ENCODE assay signal across 28 cellular contexts in genomic region chr22:17990167-17990566, GRCh38. TPM values are rescaled to one million over a fixed set of nuclear protein-coding genes. Genes with fewer than 3 reads are reported as not detected.
DNase-seq lines count a peak whose midpoint lies in the region; ATAC-seq and TF ChIP-seq lines count a peak whose summit lies in the region.
"Had no signal": no experiment of that assay in that cellular context is flagged by ENCODE, and none has a peak within 500 bp of the region (broad histone marks: within the 10 kb centered on the region; RNA-seq: fewer than 3 reads in every experiment).

No MANE protein-coding gene starts in this region.

- H2AFZ ChIP-seq in OCI-LY7 (ENCODE audit: low read length) (no peak overlapping the region), PC-3 (ENCODE audit: low read length) (no peak overlapping the region)

- H3K4me3 ChIP-seq in OCI-LY7 (ENCODE audit: low read depth, low read length, poor library complexity, severe bottlenecking) (peak overlapping the region; percentile 1), PC-3 (ENCODE audit: low read length) (no peak overlapping the region), coronary artery (no peak overlapping the region)
- H3K4me3 ChIP-seq: adrenal gland, esophagus squamous epithelium, gastrocnemius medialis, Peyer's patch, SJSA1 had no signal

- no peaks in the 10 kb centered on the region for H3K27me3 ChIP-seq in PC-3 (ENCODE audit: low read length)
- H3K27me3 ChIP-seq: adrenal gland, esophagus squamous epithelium, gastrocnemius medialis, Peyer's patch, SJSA1 had no signal

- H3K9me2 ChIP-seq in OCI-LY7 (ENCODE audit: insufficient read depth, low read length) (no peaks in the 10 kb centered on the region), PC-3 (replicated peaks; ENCODE audit: low read length) (no peaks in the 10 kb centered on the region)

- H3K4me1 ChIP-seq in OCI-LY7 (ENCODE audit: insufficient read depth, low read length, poor library complexity, severe bottlenecking): peaks cover 94% of the 10 kb centered on the region
- H3K4me1 ChIP-seq in PC-3 (ENCODE audit: insufficient read depth, low read length): peaks cover 25% of the 10 kb centered on the region

- H3K27ac Mint-ChIP-seq in chondrocyte (ENCODE audit: unreplicated experiment) (peak overlapping the region; percentile 17), naive B cell (peak overlapping the region in 5 of 6 donors; percentile 47 to 88 (median 75))
- no peak overlapping the region for H3K27ac Mint-ChIP-seq in activated T-cell treated with anti-CD3 and anti-CD28 coated beads, Interleukin-2, amount 50 U/mL, for 24 hours
- H3K27ac Mint-ChIP-seq: CD14-positive monocyte; endodermal cell; T-helper 1 cell treated with Interleukin-12 subunit alpha and Interleukin-12 subunit beta and Interleukin-4 antibody, amounts not matched to agents 30 μg/mL and 1 μg/mL, for 36 hours had no signal

- H3K9ac ChIP-seq in PC-3 (ENCODE audit: low read length): no peak overlapping the region

- H4K20me1 ChIP-seq in OCI-LY7 (ENCODE audit: insufficient read depth, low read length) (peaks cover 46% of the 10 kb centered on the region), PC-3 (ENCODE audit: low read length) (peaks cover 41% of the 10 kb centered on the region; the same call in 1 of the 2 replicates)

- POLR2A ChIA-PET in OCI-LY7 (lab: Charles Lee) (no interaction called here), PC-3 (lab: Charles Lee; ENCODE audit: unreplicated experiment) (no interaction called here)

- intact Hi-C loops in OCI-LY7 (cut with micrococcal nuclease; ENCODE audit: unreplicated experiment) (loop anchor here (5.0 kb wide), 1 partner anchor 68 kb away; no protein-coding TSS in a partner anchor), PC-3 (cut with micrococcal nuclease) (loop anchor here (10.0 kb wide), 1 partner anchor 155 kb away; no protein-coding TSS in a partner anchor)

- no TSS peak for BruUV-seq in OCI-LY7 (replicated peaks; lab: Mats Ljungman, UMichigan)
- no TSS peak for BruUV-seq in PC-3 (replicated peaks; lab: Mats Ljungman, UMichigan)

- H3K36me3 ChIP-seq in OCI-LY7 (ENCODE audit: insufficient read depth, low read length): peaks cover 57% of the 10 kb centered on the region
- no peaks in the 10 kb centered on the region for H3K36me3 ChIP-seq in PC-3 (ENCODE audit: low read depth, low read length)
- H3K36me3 ChIP-seq: adrenal gland, esophagus squamous epithelium, gastrocnemius medialis, Peyer's patch, SJSA1 had no signal

- CTCF ChIA-PET in OCI-LY7 (lab: Charles Lee; ENCODE audit: unreplicated experiment) (no interaction called here), PC-3 (lab: Charles Lee) (no interaction called here)

- no peaks in the 10 kb centered on the region for H3K27me3 Mint-ChIP-seq in chondrocyte (ENCODE audit: low read depth)
- H3K27me3 Mint-ChIP-seq in naive B cell: no peaks in the 10 kb centered on the region
- no peaks in the 10 kb centered on the region for H3K27me3 Mint-ChIP-seq in activated T-cell treated with anti-CD3 and anti-CD28 coated beads, Interleukin-2, amount 50 U/mL, for 24 hours

- H3K79me2 ChIP-seq in OCI-LY7 (ENCODE audit: insufficient read depth, low read depth, low read length): peaks cover 100% of the 10 kb centered on the region
- peaks cover 96% of the 10 kb centered on the region for H3K79me2 ChIP-seq in PC-3 (ENCODE audit: low read length)

- H3K27ac ChIP-seq in OCI-LY7 (ENCODE audit: low read depth, low read length, poor library complexity, severe bottlenecking): peak overlapping the region; percentile 19
- H3K27ac ChIP-seq in PC-3 (ENCODE audit: low read length): no peak overlapping the region
- no peak overlapping the region for H3K27ac ChIP-seq in coronary artery
- H3K27ac ChIP-seq: adrenal gland, esophagus squamous epithelium, gastrocnemius medialis, Peyer's patch, SJSA1 had no signal

- H3K9me3 ChIP-seq in OCI-LY7 (ENCODE audit: low read length) (no peaks in the 10 kb centered on the region), PC-3 (ENCODE audit: low read length) (no peaks in the 10 kb centered on the region)
- H3K9me3 ChIP-seq: adrenal gland, esophagus squamous epithelium, gastrocnemius medialis, Peyer's patch, SJSA1 had no signal

- TF ChIP-seq CTCF in OCI-LY7 (conservative IDR thresholded peaks at IDR 0.05; ENCODE audit: low read length) (no peak), chondrocyte (IDR thresholded peaks at IDR 0.05) (no peak), PC-3 (conservative IDR thresholded peaks at IDR 0.05; ENCODE audit: low read depth, low read length) (no peak), coronary artery (IDR thresholded peaks at IDR 0.05) (no peak)

- no peaks in the 10 kb centered on the region for H3K36me3 Mint-ChIP-seq in chondrocyte (ENCODE audit: low read depth)
- peaks cover 0 to 9% of the 10 kb centered on the region in 2 donors for H3K36me3 Mint-ChIP-seq in naive B cell
- no peaks in the 10 kb centered on the region for H3K36me3 Mint-ChIP-seq in activated T-cell treated with anti-CD3 and anti-CD28 coated beads, Interleukin-2, amount 50 U/mL, for 24 hours (ENCODE audit: low read depth)
- H3K36me3 Mint-ChIP-seq: CD14-positive monocyte had no signal

- no peak for ATAC-seq in naive B cell (ENCODE audit: low read depth in 2 of 2)
- ATAC-seq in PC-3: no peak
- ATAC-seq: activated T-cell treated with anti-CD3 and anti-CD28 coated beads, Interleukin-2, amount 50 U/mL, for 4 hours; gastrocnemius medialis had no signal

- H3K4me3 Mint-ChIP-seq in chondrocyte (ENCODE audit: unreplicated experiment): no peak overlapping the region
- H3K4me3 Mint-ChIP-seq in naive B cell: peak overlapping the region in 2 of 8 donors; percentile 5 to 73
- H3K4me3 Mint-ChIP-seq in activated T-cell treated with anti-CD3 and anti-CD28 coated beads, Interleukin-2, amount 50 U/mL, for 24 hours: no peak overlapping the region
- H3K4me3 Mint-ChIP-seq: activated T-cell treated with anti-CD3 and anti-CD28 coated beads, Interleukin-2, amount 50 U/mL, for 4 hours; CD14-positive monocyte; endodermal cell; T-helper 1 cell treated with Interleukin-12 subunit alpha and Interleukin-12 subunit beta and Interleukin-4 antibody, amounts not matched to agents 30 μg/mL and 1 μg/mL, for 36 hours had no signal

- H3K9me3 Mint-ChIP-seq in chondrocyte (ENCODE audit: low read depth) (no peaks in the 10 kb centered on the region), naive B cell (no peaks in the 10 kb centered on the region)
- no peaks in the 10 kb centered on the region for H3K9me3 Mint-ChIP-seq in activated T-cell treated with anti-CD3 and anti-CD28 coated beads, Interleukin-2, amount 50 U/mL, for 24 hours
- H3K9me3 Mint-ChIP-seq: activated T-cell treated with anti-CD3 and anti-CD28 coated beads, Interleukin-2, amount 50 U/mL, for 4 hours; CD14-positive monocyte; endodermal cell; T-helper 1 cell treated with Interleukin-12 subunit alpha and Interleukin-12 subunit beta and Interleukin-4 antibody, amounts not matched to agents 30 μg/mL and 1 μg/mL, for 36 hours had no signal

- peak; percentile 63 for DNase-seq in EH (ENCODE audit: low read depth)
- DNase-seq in OCI-LY7 (ENCODE audit: low spot score): no peak
- no peak for DNase-seq in chondrocyte (ENCODE audit: low spot score)
- no peak for DNase-seq in naive B cell
- no peak for DNase-seq in PC-3
- DNase-seq in activated T-cell treated with anti-CD3 and anti-CD28 coated beads, Interleukin-2, amount 50 U/mL, for 24 hours: no peak
- DNase-seq in mucosa of gallbladder (ENCODE audit: low spot score): no peak
- DNase-seq in coronary artery (ENCODE audit: low spot score): no peak
- DNase-seq: activated CD4-positive, alpha-beta T cell treated with anti-CD3 and anti-CD28 coated beads for 48 hours; activated naive CD4-positive, alpha-beta T cell; activated T-cell treated with anti-CD3 and anti-CD28 coated beads, Interleukin-2, amount 50 U/mL, for 4 hours; adrenal gland; Calu3; cortex of kidney; DND-41; endodermal cell; esophagus squamous epithelium; gastrocnemius medialis; kidney; MM.1S; NCI-H1417 treated with DMSO at 0.1 percent for 48 hours; NCI-H510A; Peyer's patch; small intestine; stimulated activated naive CD4-positive, alpha-beta T cell had no signal

- H3K4me2 ChIP-seq in OCI-LY7 (ENCODE audit: low read length) (peak overlapping the region; percentile 90), PC-3 (ENCODE audit: low read length) (no peak overlapping the region)

- H3F3A ChIP-seq in PC-3 (ENCODE audit: low read length, unreplicated experiment): no peaks in the 10 kb centered on the region

- H3K4me1 Mint-ChIP-seq in chondrocyte (ENCODE audit: low read depth) (peaks cover 58% of the 10 kb centered on the region), naive B cell (peaks cover 82 to 97% (median 94%) of the 10 kb centered on the region in 3 donors)
- H3K4me1 Mint-ChIP-seq in activated T-cell treated with anti-CD3 and anti-CD28 coated beads, Interleukin-2, amount 50 U/mL, for 24 hours (ENCODE audit: low read depth): peaks cover 29% of the 10 kb centered on the region

RNA-seq across cellular contexts. Expression of gene MICAL3, which starts 34.2 kb away (rescaled TPM):
- total RNA-seq in OCI-LY7 (2014; rRNA removed; shearing (Covaris generic)): 80.9 and 93.2 TPM in 2 replicates
- total RNA-seq in OCI-LY7 (2022) (175 and 210 TPM in 2 replicates), chondrocyte (49.6 to 74.4 TPM (median 68.2 TPM) in 3 replicates), PC-3 (2014; rRNA removed) (23.7 and 27.8 TPM in 2 replicates), mucosa of gallbladder (61.4 TPM)
- polyA plus RNA-seq in naive B cell (ENCODE audit: low read depth in 6 of 6): 10 to 100 TPM; 10.9 to 28.0 (median 15.6) TPM
